25 cellular contexts compared by ENCODE assay signal in the genomic region with DNA sequence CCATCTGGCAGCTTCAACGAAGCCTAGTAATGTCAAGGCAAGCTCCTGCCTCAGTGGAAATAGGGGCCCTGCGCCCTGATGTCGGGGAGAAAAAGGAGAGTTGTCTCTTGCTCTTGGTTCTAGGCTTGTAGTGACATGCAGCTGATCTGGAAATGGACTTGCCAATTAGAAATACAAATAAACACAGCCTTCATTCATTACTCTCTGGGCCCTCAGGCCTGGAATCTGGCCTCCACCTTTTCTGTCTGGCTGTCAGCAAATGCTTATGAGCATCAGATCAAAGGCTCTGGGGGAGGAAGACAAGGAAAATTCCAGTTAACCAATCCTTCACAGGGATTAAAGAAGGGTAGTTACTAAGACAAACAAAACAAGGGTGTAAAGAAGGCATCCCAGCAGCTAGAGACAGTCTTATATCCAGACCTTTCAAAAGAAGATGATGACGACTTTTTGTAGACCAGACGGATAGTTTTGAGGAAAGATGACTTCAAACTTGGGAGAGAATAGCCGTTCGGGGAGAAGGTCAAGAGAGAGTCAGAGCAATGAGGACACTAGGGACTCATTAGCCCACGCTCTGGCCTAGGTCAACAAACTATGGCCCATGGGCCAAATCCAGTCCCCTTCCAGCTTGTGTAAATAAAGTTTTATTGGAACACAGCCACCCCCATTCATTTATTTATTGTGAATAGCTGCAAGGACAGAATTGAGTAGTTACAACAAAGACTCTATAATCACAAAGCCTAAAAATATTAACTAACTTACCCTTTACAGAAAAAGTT. TPM values are rescaled to one million over a fixed set of nuclear protein-coding genes. Genes with fewer than 3 reads are reported as not detected.
DNase-seq lines count a peak whose midpoint lies in the region; ATAC-seq, FAIRE-seq and TF ChIP-seq lines count a peak whose summit lies in the region.
"Had no signal": no experiment of that assay in that cellular context is flagged by ENCODE, and none has a peak within 500 bp of the region (broad histone marks: within the 10 kb centered on the region; RNA-seq: fewer than 3 reads in every experiment).

No MANE protein-coding gene starts in this region.

- H3K27ac ChIP-seq in esophagus squamous epithelium (peak overlapping the region in 3 of 4 donors; percentile 10 to 34 (median 31)), HepG2 (ENCODE audit: extremely low read length, insufficient read depth, low read length) (peak overlapping the region; percentile 41), brain microvascular endothelial cell (no peak overlapping the region)
- H3K27ac ChIP-seq: RWPE1 had no signal

- no peaks in the 10 kb centered on the region for H3K9me3 Mint-ChIP-seq in stimulated activated memory B cell treated with anti-CD40 and anti-IgM and Interleukin-4, amounts not matched to agents 10 μg/mL and 1 μg/mL and 100 μg/mL, for 72 hours
- H3K9me3 Mint-ChIP-seq: activated T-cell treated with anti-CD3 and anti-CD28 coated beads, Interleukin-2, amount 50 U/mL, for 4 hours; effector memory CD8-positive, alpha-beta T cell; mesothelial cell of epicardium; nephron progenitor cell had no signal

- H3K4me1 Mint-ChIP-seq in stimulated activated memory B cell treated with anti-CD40 and anti-IgM and Interleukin-4, amounts not matched to agents 10 μg/mL and 1 μg/mL and 100 μg/mL, for 72 hours: no peaks in the 10 kb centered on the region
- H3K4me1 Mint-ChIP-seq: mesothelial cell of epicardium had no signal

- no peak overlapping the region for H2AFZ ChIP-seq in HepG2 (ENCODE audit: low read length)

- in situ Hi-C loops in HepG2 (cut with HindIII; ENCODE audit: extremely low pct_ligation_motif_present, low pct_unique_long_range_greater_than_20kb) (loop anchor here (10.0 kb wide), 1 partner anchor 1059 kb away; no protein-coding TSS in a partner anchor), brain microvascular endothelial cell (cut with HindIII; ENCODE audit: low pct_ligation_motif_present, low sequenced_read_pairs) (no loop called here)

- no peaks in the 10 kb centered on the region for H4K20me1 ChIP-seq in HepG2 (ENCODE audit: insufficient read depth, low read length)

- CTCF ChIA-PET in HepG2 (lab: Yijun Ruan, JAX; ENCODE audit: low intra/inter-chr PET ratio, low total read pairs): no interaction called here

- WGBS in esophagus squamous epithelium, 2 donors: 26 to 45% methylated on average over 8 of the region's 8 CpGs
- WGBS in HepG2 (ENCODE audit: low lambda C conversion rate): 62% methylated on average over 8 of the region's 8 CpGs

- no peak for TF ChIP-seq RAD21 in HepG2 (CRISPR knock-in tag; IDR thresholded peaks at IDR 0.05)

- TF ChIP-seq POLR2A in esophagus squamous epithelium (IDR thresholded peaks at IDR 0.05) (no peak), HepG2 (IDR thresholded peaks at IDR 0.05; ENCODE audit: insufficient read depth in 1 of 2, low read depth in 2 of 2, low read length in 2 of 2) (no peak)

- FAIRE-seq in HepG2 (lab: Jason Lieb, UNC): no peak
- FAIRE-seq: GM12891, kidney had no signal

- H3K9me3 ChIP-seq in esophagus squamous epithelium: no peaks in the 10 kb centered on the region
- no peaks in the 10 kb centered on the region for H3K9me3 ChIP-seq in HepG2 (ENCODE audit: low read length)
- H3K9me3 ChIP-seq: tibial nerve had no signal

- H3K36me3 ChIP-seq in esophagus squamous epithelium (no peaks in the 10 kb centered on the region), HepG2 (replicated peaks in 1 of 2; ENCODE audit: control insufficient read depth in 1 of 2, insufficient read depth in 2 of 2, low read length in 2 of 2) (peaks cover 2 to 3% of the 10 kb centered on the region in 2 experiments; a peak in 2 of 5 replicates), brain microvascular endothelial cell (replicated peaks) (no peaks in the 10 kb centered on the region)

- H3K27me3 ChIP-seq in esophagus squamous epithelium (no peaks in the 10 kb centered on the region), HepG2 (ENCODE audit: control insufficient read depth in 1 of 2, insufficient read depth in 2 of 2, low read length in 2 of 2) (peaks cover 0 to 1% of the 10 kb centered on the region in 2 experiments; a peak in 1 of 5 replicates), brain microvascular endothelial cell (replicated peaks) (no peaks in the 10 kb centered on the region)
- H3K27me3 ChIP-seq: tibial nerve had no signal

- H3K4me2 ChIP-seq in HepG2 (ENCODE audit: low read depth, low read length): peak overlapping the region; percentile 39

- BruUV-seq in HepG2 (replicated peaks; lab: Mats Ljungman, UMichigan): no TSS peak

- H3K79me2 ChIP-seq in HepG2 (ENCODE audit: insufficient read depth, low read length): no peaks in the 10 kb centered on the region

- H3K36me3 Mint-ChIP-seq in stimulated activated memory B cell treated with anti-CD40 and anti-IgM and Interleukin-4, amounts not matched to agents 10 μg/mL and 1 μg/mL and 100 μg/mL, for 72 hours: peaks cover 16% of the 10 kb centered on the region

- H3K4me3 ChIP-seq in esophagus squamous epithelium (no peak overlapping the region), HepG2 (replicated peaks in 1 of 3; ENCODE audit: insufficient read depth in 1 of 3, low read depth in 2 of 3, low read length in 3 of 3) (no peak overlapping the region), brain microvascular endothelial cell (ENCODE audit: low read depth, low read length) (no peak overlapping the region)
- H3K4me3 ChIP-seq: skin epidermis, tibial nerve had no signal

- intact Hi-C loops in esophagus squamous epithelium (cut with DNase I) (no loop called here), HepG2 (cut with micrococcal nuclease; ENCODE audit: unreplicated experiment) (no loop called here)

- POLR2A ChIA-PET in HepG2 (lab: Yijun Ruan, JAX): no interaction called here

- no peak overlapping the region for H3K9ac ChIP-seq in HepG2 (ENCODE audit: insufficient read depth, low read depth, low read length)

- TF ChIP-seq CTCF in esophagus squamous epithelium (IDR thresholded peaks at IDR 0.05) (no peak), HepG2 (CRISPR knock-in tag; IDR thresholded peaks at IDR 0.05) (no peak), brain microvascular endothelial cell (IDR thresholded peaks at IDR 0.05; ENCODE audit: low read depth, low read length, missing control alignments) (no peak)

- H3K27ac Mint-ChIP-seq in stimulated activated memory B cell treated with anti-CD40 and anti-IgM and Interleukin-4, amounts not matched to agents 10 μg/mL and 1 μg/mL and 100 μg/mL, for 72 hours: no peak overlapping the region
- H3K27ac Mint-ChIP-seq: effector memory CD8-positive, alpha-beta T cell; mesothelial cell of epicardium; nephron progenitor cell had no signal

- peak; percentile 27 for DNase-seq in Ammon's horn (ENCODE audit: low spot score)
- DNase-seq in NCI-H69 (lab: John Stamatoyannopoulos, UW): peak; percentile 69
- no peak for DNase-seq in esophagus squamous epithelium (lab: John Stamatoyannopoulos, UW)
- DNase-seq in HepG2 (ENCODE audit: low spot score): peak; percentile 25
- no peak for DNase-seq in activated CD4-positive, alpha-beta T cell treated with anti-CD3 and anti-CD28 coated beads for 1 hour
- no peak for DNase-seq in brain microvascular endothelial cell
- DNase-seq: activated naive CD4-positive, alpha-beta T cell treated with Interleukin-2 at 50 U/mL for 16 hours; activated T-cell treated with anti-CD3 and anti-CD28 coated beads, Interleukin-2, amount 50 U/mL, for 4 hours; DMS153; effector memory CD8-positive, alpha-beta T cell; IMR-90; kidney; NCI-H187; NCI-H345; nephron progenitor cell; posterior cingulate gyrus; stimulated activated naive CD4-positive, alpha-beta T cell treated with Interleukin-2 at 50 U/mL for 16 hours; T1000 had no signal

- no peak overlapping the region for H3K4me3 Mint-ChIP-seq in stimulated activated memory B cell treated with anti-CD40 and anti-IgM and Interleukin-4, amounts not matched to agents 10 μg/mL and 1 μg/mL and 100 μg/mL, for 72 hours
- H3K4me3 Mint-ChIP-seq: activated T-cell treated with anti-CD3 and anti-CD28 coated beads, Interleukin-2, amount 50 U/mL, for 4 hours; effector memory CD8-positive, alpha-beta T cell; mesothelial cell of epicardium; nephron progenitor cell had no signal

- ATAC-seq in HepG2 (0 out of 3 replicates have a peak, but pooled peaks have one; percentile 28), GM21367 (IDR thresholded peaks at IDR 0.05; ENCODE audit: unreplicated experiment) (no peak)
- ATAC-seq in stimulated activated memory B cell treated with anti-CD40 and anti-IgM and Interleukin-4, amounts not matched to agents 10 μg/mL and 1 μg/mL and 100 μg/mL, for 72 hours: no peak
- ATAC-seq: activated T-cell treated with anti-CD3 and anti-CD28 coated beads, Interleukin-2, amount 50 U/mL, for 4 hours; effector memory CD8-positive, alpha-beta T cell had no signal

- no peaks in the 10 kb centered on the region for H3K27me3 Mint-ChIP-seq in stimulated activated memory B cell treated with anti-CD40 and anti-IgM and Interleukin-4, amounts not matched to agents 10 μg/mL and 1 μg/mL and 100 μg/mL, for 72 hours
- H3K27me3 Mint-ChIP-seq: effector memory CD8-positive, alpha-beta T cell had no signal

- peaks cover 0 to 27% (median 17%) of the 10 kb centered on the region in 3 donors for H3K4me1 ChIP-seq in esophagus squamous epithelium
- H3K4me1 ChIP-seq in HepG2 (ENCODE audit: insufficient read depth, low read length): peaks cover 17% of the 10 kb centered on the region

- TF ChIP-seq EP300 in HepG2 (IDR thresholded peaks at IDR 0.05; ENCODE audit: low read depth in 2 of 2, low read length in 2 of 2) (no peak), HepG2 (CRISPR knock-in tag; IDR thresholded peaks at IDR 0.05; ENCODE audit: borderline replicate concordance) (no peak)

RNA-seq across cellular contexts. Expression of a gene that starts 33.3 kb away (rescaled TPM):
- 10 to 100 TPM in 2 of 4 donors, 1 to 10 TPM in 2; 7.2 to 16.4 (median 11.6) TPM for total RNA-seq in esophagus squamous epithelium
- 7.7 and 11.6 TPM in 2 replicates for total RNA-seq in HepG2 (2016; rRNA removed; fragmentation: Illumina TruSeq; extraction: Trizol)
- total RNA-seq in HepG2 (2016; cell fraction: cytosol; rRNA removed; fragmentation: Illumina TruSeq; extraction: Trizol; ENCODE audit: low read depth): 1.0 and 1.9 TPM in 2 replicates
- 8.8 and 12.5 TPM in 2 replicates for total RNA-seq in HepG2 (2016; cell fraction: insoluble cytoplasmic fraction; rRNA removed; fragmentation: Illumina TruSeq; extraction: Trizol)
- total RNA-seq in HepG2 (2016; cell fraction: membrane; rRNA removed; fragmentation: Illumina TruSeq; extraction: Trizol): 3.9 and 4.2 TPM in 2 replicates
- total RNA-seq in HepG2 (2016; cell fraction: nucleus; rRNA removed; fragmentation: Illumina TruSeq; extraction: Trizol): 7.1 and 8.6 TPM in 2 replicates
- 6.5 and 6.9 TPM in 2 replicates for polyA plus RNA-seq in HepG2 (2011; rRNA removed)
- 4.4 and 6.4 TPM in 2 replicates for polyA plus RNA-seq in HepG2 (2011; cell fraction: cytosol; rRNA removed)
- 8.4 and 8.9 TPM in 2 replicates for polyA plus RNA-seq in HepG2 (2011; cell fraction: nucleus; rRNA removed)
- polyA plus RNA-seq in HepG2 (2012): 4.1 and 5.1 TPM in 2 replicates
- 0.52 and 0.58 TPM in 2 replicates for polyA plus RNA-seq in HepG2 (2016; cell fraction: cytosol; fragmentation: Illumina TruSeq; extraction: Trizol; ENCODE audit: low read depth)
- 8.0 and 9.9 TPM in 2 replicates for polyA plus RNA-seq in HepG2 (2016; cell fraction: insoluble cytoplasmic fraction; fragmentation: Illumina TruSeq; extraction: Trizol; ENCODE audit: low read depth)
- 1.6 and 2.2 TPM in 2 replicates for polyA plus RNA-seq in HepG2 (2016; cell fraction: membrane; fragmentation: Illumina TruSeq; extraction: Trizol; ENCODE audit: low read depth)
- polyA plus RNA-seq in HepG2 (2016; cell fraction: nucleus; fragmentation: Illumina TruSeq; extraction: Trizol; ENCODE audit: insufficient read depth, low read depth): 6.8 and 7.6 TPM in 2 replicates
- polyA minus RNA-seq in HepG2 (2011; rRNA and poly(A)+ RNA removed; ENCODE audit: low replicate concordance): 45.6 and 65.4 TPM in 2 replicates
- 7.4 and 9.6 TPM in 2 replicates for polyA minus RNA-seq in HepG2 (2011; cell fraction: cytosol; rRNA and poly(A)+ RNA removed)
- 24.2 and 30.6 TPM in 2 replicates for polyA minus RNA-seq in HepG2 (2011; cell fraction: nucleus; rRNA and poly(A)+ RNA removed)

Comparison
In these comparisons a context has a peak if more than half of its experiments do, and no peak if none do; other contexts are left out.
1. DNase-seq: peak in Ammon's horn (single experiment), NCI-H69 (single experiment) and HepG2 (single experiment); none in esophagus squamous epithelium (single experiment), activated CD4-positive, alpha-beta T cell treated with anti-CD3 and anti-CD28 coated beads for 1 hour (single experiment) and brain microvascular endothelial cell (single experiment).